In genomic region chr17:82238562-82239201, GRCh38 we compare ENCODE assay signal across 8 cellular contexts. TPM values are rescaled to one million over a fixed set of nuclear protein-coding genes. Genes with fewer than 3 reads are reported as not detected.
DNase-seq lines count a peak whose midpoint lies in the region; ATAC-seq and TF ChIP-seq lines count a peak whose summit lies in the region.

No MANE protein-coding gene starts in this region.

- peaks cover 6% of the 10 kb centered on the region for H3K36me3 Mint-ChIP-seq in mesothelial cell of epicardium
- peaks cover 12% of the 10 kb centered on the region for H3K36me3 Mint-ChIP-seq in stimulated activated memory B cell treated with anti-CD40 and anti-IgM and Interleukin-4, amounts not matched to agents 10 μg/mL and 1 μg/mL and 100 μg/mL, for 72 hours

- H3K4me3 Mint-ChIP-seq in mesothelial cell of epicardium: no peak overlapping the region
- H3K4me3 Mint-ChIP-seq in stimulated activated memory B cell treated with anti-CD40 and anti-IgM and Interleukin-4, amounts not matched to agents 10 μg/mL and 1 μg/mL and 100 μg/mL, for 72 hours: peak overlapping the region; percentile 66

- H3K27me3 Mint-ChIP-seq in mesothelial cell of epicardium (ENCODE audit: low read depth): no peaks in the 10 kb centered on the region
- H3K27me3 Mint-ChIP-seq in stimulated activated memory B cell treated with anti-CD40 and anti-IgM and Interleukin-4, amounts not matched to agents 10 μg/mL and 1 μg/mL and 100 μg/mL, for 72 hours: no peaks in the 10 kb centered on the region

- no peak overlapping the region for H3K9ac ChIP-seq in mesendoderm (ENCODE audit: low read length)

- H4K5ac ChIP-seq in mesendoderm (ENCODE audit: low read length): no peak overlapping the region

- no peaks in the 10 kb centered on the region for H3K27me3 ChIP-seq in mesendoderm (ENCODE audit: insufficient read depth, low read length, poor library complexity)

- H3K79me1 ChIP-seq in mesendoderm (ENCODE audit: low read length): peaks cover 8% of the 10 kb centered on the region

- no peak overlapping the region for H3K27ac ChIP-seq in mesendoderm (ENCODE audit: low read depth, low read length)

- no peak overlapping the region for H3K56ac ChIP-seq in mesendoderm (ENCODE audit: low read length)

- WGBS in mesendoderm (ENCODE audit: extremely low coverage, insufficient coverage, low lambda C conversion rate): no CpG with 5 or more reads among the region's 33 CpGs

- no peak overlapping the region for H2BK120ac ChIP-seq in mesendoderm (ENCODE audit: low read depth, low read length)

- no peak overlapping the region for H3K4me2 ChIP-seq in mesendoderm (ENCODE audit: low read length)

- DNase-seq in AG10803 (ENCODE audit: low read depth) (peak; percentile 77), HUDEP-2 (lab: John Stamatoyannopoulos, UW; ENCODE audit: unreplicated experiment in 76 of 76) (peak in 71 of 76 experiments; percentile 7 to 87 (median 65)), cerebellar cortex (ENCODE audit: low spot score) (peak; percentile 70), mesothelial cell of epicardium (ENCODE audit: low spot score in 2 of 2, unreplicated experiment in 2 of 2) (no peak), mesendoderm (no peak), SHP77 (lab: John Stamatoyannopoulos, UW) (no peak)
- peak; percentile 57 for DNase-seq in activated CD4-positive, alpha-beta T cell treated with anti-CD3 and anti-CD28 coated beads for 1 hour

- H3K4me1 Mint-ChIP-seq in mesothelial cell of epicardium: peaks cover 20% of the 10 kb centered on the region
- H3K4me1 Mint-ChIP-seq in stimulated activated memory B cell treated with anti-CD40 and anti-IgM and Interleukin-4, amounts not matched to agents 10 μg/mL and 1 μg/mL and 100 μg/mL, for 72 hours: peaks cover 79% of the 10 kb centered on the region

- no peak for TF ChIP-seq CTCF in AG10803 (conservative IDR thresholded peaks at IDR 0.05; ENCODE audit: low read length)
- TF ChIP-seq CTCF in mesothelial cell of epicardium (IDR thresholded peaks at IDR 0.05; ENCODE audit: unreplicated experiment): no peak

- H3K79me2 ChIP-seq in mesendoderm (ENCODE audit: control insufficient read depth, insufficient read depth, low read length): peaks cover 6% of the 10 kb centered on the region

- no peak overlapping the region for H2BK5ac ChIP-seq in mesendoderm (ENCODE audit: low read length)

- H3K4me3 ChIP-seq in AG10803 (ENCODE audit: low read length): no peak overlapping the region
- H3K4me3 ChIP-seq in mesendoderm (ENCODE audit: low read length): no peak overlapping the region

- H2AK5ac ChIP-seq in mesendoderm (ENCODE audit: low read length): no peak overlapping the region

- no peak overlapping the region for H3K23ac ChIP-seq in mesendoderm (ENCODE audit: low read length)

- ATAC-seq in stimulated activated memory B cell treated with anti-CD40 and anti-IgM and Interleukin-4, amounts not matched to agents 10 μg/mL and 1 μg/mL and 100 μg/mL, for 72 hours: peak; percentile 60

- no peak overlapping the region for H3K4ac ChIP-seq in mesendoderm (ENCODE audit: low read depth, low read length)

- no peaks in the 10 kb centered on the region for H3K4me1 ChIP-seq in mesendoderm (ENCODE audit: control insufficient read depth, low read depth, low read length)

- H3K18ac ChIP-seq in mesendoderm (ENCODE audit: low read length): no peak overlapping the region

- H3K36me3 ChIP-seq in mesendoderm (ENCODE audit: control insufficient read depth, insufficient read depth, low read length): peaks cover 7% of the 10 kb centered on the region

- no peaks in the 10 kb centered on the region for H3K9me3 Mint-ChIP-seq in mesothelial cell of epicardium
- no peaks in the 10 kb centered on the region for H3K9me3 Mint-ChIP-seq in stimulated activated memory B cell treated with anti-CD40 and anti-IgM and Interleukin-4, amounts not matched to agents 10 μg/mL and 1 μg/mL and 100 μg/mL, for 72 hours

- no peak overlapping the region for H4K8ac ChIP-seq in mesendoderm (ENCODE audit: low read depth, low read length)

- H2BK15ac ChIP-seq in mesendoderm (replicated peaks; ENCODE audit: low read depth): no peak overlapping the region

- H3K27ac Mint-ChIP-seq in mesothelial cell of epicardium: peak overlapping the region; percentile 81
- peak overlapping the region; percentile 73 for H3K27ac Mint-ChIP-seq in stimulated activated memory B cell treated with anti-CD40 and anti-IgM and Interleukin-4, amounts not matched to agents 10 μg/mL and 1 μg/mL and 100 μg/mL, for 72 hours

RNA-seq across cellular contexts. Expression of gene SLC16A3, which starts 9.8 kb away (rescaled TPM):
- 62.0 to 68.8 TPM (median 67.3 TPM) in 3 replicates for total RNA-seq in mesothelial cell of epicardium
- polyA plus RNA-seq in mesendoderm (2013, experiment 1 of 2): 1.9 TPM
- 1.6 TPM for polyA plus RNA-seq in mesendoderm (2013, experiment 2 of 2)

RNA-seq across cellular contexts. Expression of gene CCDC57, which starts 26.0 kb away (rescaled TPM):
- 90.4 to 92.1 TPM (median 91.5 TPM) in 3 replicates for total RNA-seq in mesothelial cell of epicardium
- polyA plus RNA-seq in mesendoderm (2013, experiment 1 of 2): 6.8 TPM
- polyA plus RNA-seq in mesendoderm (2013, experiment 2 of 2): 7.4 TPM

RNA-seq across cellular contexts. Expression of gene CSNK1D, which starts 34.8 kb away (rescaled TPM):
- 202 to 212 TPM (median 204 TPM) in 3 replicates for total RNA-seq in mesothelial cell of epicardium
- polyA plus RNA-seq in mesendoderm (2013, experiment 1 of 2): 76.4 TPM
- polyA plus RNA-seq in mesendoderm (2013, experiment 2 of 2): 75.9 TPM

Comparison
In these comparisons a context has a peak if more than half of its experiments do, and no peak if none do; other contexts are left out.
1. DNase-seq: peak in AG10803 (single experiment), HUDEP-2 (71 of 76), activated CD4-positive, alpha-beta T cell treated with anti-CD3 and anti-CD28 coated beads for 1 hour (single experiment) and cerebellar cortex (single experiment); none in mesothelial cell of epicardium (0 of 2), mesendoderm (single experiment) and SHP77 (0 of 2).